1 cellular context compared by ENCODE assay signal in genomic region chr16:73093146-73094144, GRCh38.
TF ChIP-seq lines count a peak whose summit lies in the region.

No MANE protein-coding gene starts in this region.

TF ChIP-seq in endothelial cell of umbilical vein, 7 proteins besides CTCF, POLR2A, EP300 and RAD21:
- TF ChIP-seq JUN (IDR thresholded peaks at IDR 0.05; ENCODE audit: borderline replicate concordance, insufficient read depth, insufficient read length, low read depth), result no peak
- TF ChIP-seq FOS (IDR thresholded peaks at IDR 0.05; ENCODE audit: borderline replicate concordance, insufficient read depth, low read length), result no peak
- no peak for TF ChIP-seq EZH2 (IDR thresholded peaks at IDR 0.05; ENCODE audit: borderline replicate concordance, low read depth, low read length, severe bottlenecking)
- no peak for TF ChIP-seq MYC (IDR thresholded peaks at IDR 0.05; ENCODE audit: low read depth, low read length)
- TF ChIP-seq GATA2 (IDR thresholded peaks at IDR 0.05; ENCODE audit: insufficient read depth, insufficient read length, low read depth, low read length), result no peak
- TF ChIP-seq POLR2AphosphoS5 (IDR thresholded peaks at IDR 0.05; ENCODE audit: insufficient read depth, low read depth, low read length), result no peak
- TF ChIP-seq, protein P1, sequence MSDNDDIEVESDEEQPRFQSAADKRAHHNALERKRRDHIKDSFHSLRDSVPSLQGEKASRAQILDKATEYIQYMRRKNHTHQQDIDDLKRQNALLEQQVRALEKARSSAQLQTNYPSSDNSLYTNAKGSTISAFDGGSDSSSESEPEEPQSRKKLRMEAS (IDR thresholded peaks at IDR 0.05; ENCODE audit: insufficient read depth, insufficient read length), result no peak
